11 cellular contexts compared by ENCODE assay signal in the genomic region with DNA sequence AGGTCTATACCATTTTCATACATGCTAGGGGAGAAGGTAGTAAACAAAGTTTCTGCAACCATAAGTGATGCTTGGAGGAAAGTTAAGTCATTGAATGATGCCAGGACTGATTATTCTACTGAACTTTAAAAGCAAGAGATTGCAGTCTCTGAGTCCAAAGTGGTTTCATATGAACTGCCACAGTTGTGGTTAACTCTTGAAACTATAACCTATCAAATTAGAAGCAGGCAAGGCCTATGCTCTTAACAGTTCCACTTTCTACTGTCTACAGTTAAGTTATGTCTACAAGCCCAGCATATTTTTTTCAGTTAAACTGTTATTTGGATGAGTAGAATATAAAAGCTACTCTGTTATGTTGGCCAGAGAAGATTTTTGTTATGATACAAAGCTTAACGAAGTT.
DNase-seq lines count a peak whose midpoint lies in the region; ATAC-seq, FAIRE-seq and TF ChIP-seq lines count a peak whose summit lies in the region.
"Had no signal": no experiment of that assay in that cellular context is flagged by ENCODE, and none has a peak within 500 bp of the region (broad histone marks: within the 10 kb centered on the region; RNA-seq: fewer than 3 reads in every experiment).

No MANE protein-coding gene starts in this region.

- WGBS in upper lobe of left lung, 2 donors, result 86 to 89% methylated on average over 1 of the region's 1 CpG

- TF ChIP-seq EP300 in upper lobe of left lung (IDR thresholded peaks at IDR 0.05), result no peak

- no peak for DNase-seq in central memory CD8-positive, alpha-beta T cell (ENCODE audit: low spot score in 2 of 2)
- DNase-seq in stimulated activated CD4-positive, alpha-beta T cell treated with anti-CD3 and anti-CD28 coated beads, Interleukin-2, amount 100 ng/mL, for 24 hours, result no peak
- DNase-seq in GM23338 (ENCODE audit: low spot score) (no peak), frontal cortex (ENCODE audit: low spot score in 2 of 2) (no peak), upper lobe of left lung (no peak)
- DNase-seq: NCI-H2029 had no signal

- H2AFZ ChIP-seq in GM23338, result no peak overlapping the region

- no peak overlapping the region for H3K4me3 Mint-ChIP-seq in central memory CD8-positive, alpha-beta T cell
- no peak overlapping the region for H3K4me3 Mint-ChIP-seq in GM23338

- no peaks in the 10 kb centered on the region for H3K79me2 ChIP-seq in GM23338 (replicated peaks; ENCODE audit: insufficient read depth)

- H3K4me3 ChIP-seq in GM23338 (no peak overlapping the region), upper lobe of left lung (no peak overlapping the region)
- H3K4me3 ChIP-seq: coronary artery had no signal

- H3K27ac ChIP-seq in GM23338 (ENCODE audit: low read depth), result no peak overlapping the region
- no peak overlapping the region for H3K27ac ChIP-seq in upper lobe of left lung
- H3K27ac ChIP-seq: coronary artery had no signal

- H3K27ac Mint-ChIP-seq in central memory CD8-positive, alpha-beta T cell (ENCODE audit: low read depth), result peak overlapping the region; percentile 81
- H3K27ac Mint-ChIP-seq in GM23338, result no peak overlapping the region

- H3K4me1 ChIP-seq in GM23338 (ENCODE audit: insufficient read depth), result peaks cover 2% of the 10 kb centered on the region; the same call in 1 of the 2 replicates
- H3K4me1 ChIP-seq in upper lobe of left lung, result no peaks in the 10 kb centered on the region

- H4K20me1 ChIP-seq in GM23338 (replicated peaks; ENCODE audit: insufficient read depth), result no peaks in the 10 kb centered on the region

- no peak for TF ChIP-seq POLR2A in upper lobe of left lung (IDR thresholded peaks at IDR 0.05)

- peaks cover 4% of the 10 kb centered on the region; the same call in 1 of the 2 replicates for H3K9me2 ChIP-seq in GM23338 (ENCODE audit: insufficient read depth)

- H3K36me3 ChIP-seq in GM23338 (ENCODE audit: insufficient read depth) (no peaks in the 10 kb centered on the region), upper lobe of left lung (no peaks in the 10 kb centered on the region)

- peaks cover 4% of the 10 kb centered on the region for H3K36me3 Mint-ChIP-seq in central memory CD8-positive, alpha-beta T cell (ENCODE audit: insufficient read depth)
- H3K36me3 Mint-ChIP-seq in GM23338 (ENCODE audit: low read depth), result no peaks in the 10 kb centered on the region

- ATAC-seq in GM18520 (IDR thresholded peaks at IDR 0.05; ENCODE audit: unreplicated experiment), result peak; percentile 96
- peak; percentile 100 for ATAC-seq in GM21528 (IDR thresholded peaks at IDR 0.05; ENCODE audit: low FRiP score, unreplicated experiment)
- ATAC-seq in HG03442 (IDR thresholded peaks at IDR 0.05; ENCODE audit: unreplicated experiment), result peak; percentile 99
- peak; percentile 77 for ATAC-seq in central memory CD8-positive, alpha-beta T cell (replicated peaks; ENCODE audit: extremely low read depth, poor library complexity, severe bottlenecking)
- ATAC-seq in GM23338, result no peak
- ATAC-seq in upper lobe of left lung (ENCODE audit: low FRiP score in 2 of 2), result no peak

- H3K4me1 Mint-ChIP-seq in central memory CD8-positive, alpha-beta T cell, result peaks cover 7% of the 10 kb centered on the region
- peaks cover 2% of the 10 kb centered on the region; the same call in 1 of the 3 replicates for H3K4me1 Mint-ChIP-seq in GM23338

- FAIRE-seq in frontal cortex (lab: Jason Lieb, UNC), result no peak
- FAIRE-seq: islet of Langerhans had no signal

- H3F3A ChIP-seq in GM23338 (replicated peaks; ENCODE audit: low read depth), result no peaks in the 10 kb centered on the region

- no peaks in the 10 kb centered on the region for H3K27me3 ChIP-seq in GM23338 (ENCODE audit: insufficient read depth)
- no peaks in the 10 kb centered on the region for H3K27me3 ChIP-seq in upper lobe of left lung

- TF ChIP-seq CTCF in GM23338 (conservative IDR thresholded peaks at IDR 0.05; ENCODE audit: low read depth in 2 of 2) (no peak), upper lobe of left lung (IDR thresholded peaks at IDR 0.05) (no peak)

- H3K4me2 ChIP-seq in GM23338, result no peak overlapping the region

- H3K27me3 Mint-ChIP-seq in central memory CD8-positive, alpha-beta T cell, result no peaks in the 10 kb centered on the region
- no peaks in the 10 kb centered on the region for H3K27me3 Mint-ChIP-seq in GM23338 (ENCODE audit: insufficient read depth, low read depth, poor library complexity)

- no peaks in the 10 kb centered on the region for H3K9me3 ChIP-seq in upper lobe of left lung

- H3K9me3 Mint-ChIP-seq in central memory CD8-positive, alpha-beta T cell, result no peaks in the 10 kb centered on the region
- H3K9me3 Mint-ChIP-seq in GM23338, result no peaks in the 10 kb centered on the region

TF ChIP-seq in GM23338, 12 proteins besides CTCF, POLR2A, EP300 and RAD21:
- TF ChIP-seq ZNF114 (CRISPR knock-in tag; IDR thresholded peaks at IDR 0.05) (no peak), EZH2phosphoT487 (IDR thresholded peaks at IDR 0.05; ENCODE audit: unreplicated experiment) (no peak)

Comparison
In these comparisons a context has a peak if more than half of its experiments do, and no peak if none do; other contexts are left out.
1. ATAC-seq: peak in GM18520 (single experiment), GM21528 (single experiment), HG03442 (single experiment) and central memory CD8-positive, alpha-beta T cell (single experiment); none in GM23338 (single experiment) and upper lobe of left lung (0 of 2).